Comparison of ENCODE assay signal across 15 cellular contexts in the genomic region with DNA sequence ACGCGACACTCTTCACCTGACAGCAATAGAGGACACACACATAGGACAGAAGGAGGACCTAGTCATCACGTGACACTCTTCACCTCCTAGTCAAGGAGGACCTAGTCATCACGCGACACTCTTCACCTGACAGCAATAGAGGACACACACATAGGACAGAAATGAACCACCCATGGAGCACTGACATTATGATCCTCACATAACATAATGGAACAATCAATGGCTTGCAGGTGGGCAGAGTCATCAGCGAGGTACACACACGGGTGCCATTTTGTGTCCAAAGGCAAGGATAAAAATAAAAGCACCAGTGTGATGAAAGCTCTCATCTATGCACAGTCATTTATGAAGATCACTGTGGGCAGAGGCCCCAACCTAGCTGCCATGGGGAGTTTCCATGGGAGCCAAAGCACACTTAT.
A peak's percentile ranks its signal among the peaks of the same experiment; 100 is the strongest.
DNase-seq lines count a peak whose midpoint lies in the region; ATAC-seq and TF ChIP-seq lines count a peak whose summit lies in the region.
"Had no signal": no experiment of that assay in that cellular context is flagged by ENCODE, and none has a peak within 500 bp of the region (broad histone marks: within the 10 kb centered on the region; RNA-seq: fewer than 3 reads in every experiment).

No MANE protein-coding gene starts in this region.

- H3K9me3 Mint-ChIP-seq in activated CD4-positive, alpha-beta T cell treated with anti-CD3 and anti-CD28 coated beads, Interleukin-2, amount 10 ng/mL, durations not matched to agents 7 days and 5 days = peaks cover 5% of the 10 kb centered on the region
- H3K9me3 Mint-ChIP-seq in activated B cell treated with CpG ODN at 0.5 μM for 24 hours = peaks cover 3% of the 10 kb centered on the region
- H3K9me3 Mint-ChIP-seq in stimulated activated effector memory CD8-positive, alpha-beta T cell treated with anti-CD3 and anti-CD28 coated beads, Interleukin-12 subunit alpha, Interleukin-12 subunit beta, amount 100 ng/mL, for 72 hours = peaks cover 2% of the 10 kb centered on the region

- H3K9me3 ChIP-seq in mucosa of descending colon = no peaks in the 10 kb centered on the region
- H3K9me3 ChIP-seq: pancreas had no signal

- H3K4me1 Mint-ChIP-seq in activated CD4-positive, alpha-beta T cell treated with anti-CD3 and anti-CD28 coated beads, Interleukin-2, amount 10 ng/mL, durations not matched to agents 7 days and 5 days = peaks cover 21% of the 10 kb centered on the region
- H3K4me1 Mint-ChIP-seq in activated B cell treated with CpG ODN at 0.5 μM for 24 hours = peaks cover 81% of the 10 kb centered on the region
- no peaks in the 10 kb centered on the region for H3K4me1 Mint-ChIP-seq in stimulated activated effector memory CD8-positive, alpha-beta T cell treated with anti-CD3 and anti-CD28 coated beads, Interleukin-12 subunit alpha, Interleukin-12 subunit beta, amount 100 ng/mL, for 72 hours
- H3K4me1 Mint-ChIP-seq: CD4-positive, CD25-positive, alpha-beta regulatory T cell had no signal

- H3K27ac ChIP-seq in caudate nucleus (ENCODE audit: low read depth, low read length) = no peak overlapping the region
- H3K27ac ChIP-seq: GM23248, pancreas had no signal

- no peak overlapping the region for H3K4me3 ChIP-seq in mucosa of descending colon
- H3K4me3 ChIP-seq: GM23248, pancreas had no signal

- ATAC-seq in GM21360 (IDR thresholded peaks at IDR 0.05; ENCODE audit: unreplicated experiment) (peak; percentile 56), activated B cell treated with CpG ODN at 0.5 μM for 24 hours (ENCODE audit: low read depth) (no peak), GM21576 (IDR thresholded peaks at IDR 0.05; ENCODE audit: unreplicated experiment) (no peak), mucosa of descending colon (no peak)
- ATAC-seq in stimulated activated effector memory CD8-positive, alpha-beta T cell treated with anti-CD3 and anti-CD28 coated beads, Interleukin-12 subunit alpha, Interleukin-12 subunit beta, amount 100 ng/mL, for 72 hours = peak; percentile 83
- ATAC-seq: pancreas had no signal

- no peaks in the 10 kb centered on the region for H3K27me3 Mint-ChIP-seq in activated CD4-positive, alpha-beta T cell treated with anti-CD3 and anti-CD28 coated beads, Interleukin-2, amount 10 ng/mL, durations not matched to agents 7 days and 5 days
- no peaks in the 10 kb centered on the region for H3K27me3 Mint-ChIP-seq in activated B cell treated with CpG ODN at 0.5 μM for 24 hours

- no peaks in the 10 kb centered on the region for H3K36me3 ChIP-seq in mucosa of descending colon (ENCODE audit: low read depth)
- H3K36me3 ChIP-seq: pancreas had no signal

- no peaks in the 10 kb centered on the region for H3K36me3 Mint-ChIP-seq in activated CD4-positive, alpha-beta T cell treated with anti-CD3 and anti-CD28 coated beads, Interleukin-2, amount 10 ng/mL, durations not matched to agents 7 days and 5 days (ENCODE audit: low read depth)
- peaks cover 2% of the 10 kb centered on the region for H3K36me3 Mint-ChIP-seq in activated B cell treated with CpG ODN at 0.5 μM for 24 hours (ENCODE audit: low read depth)
- H3K36me3 Mint-ChIP-seq in stimulated activated effector memory CD8-positive, alpha-beta T cell treated with anti-CD3 and anti-CD28 coated beads, Interleukin-12 subunit alpha, Interleukin-12 subunit beta, amount 100 ng/mL, for 72 hours = no peaks in the 10 kb centered on the region
- H3K36me3 Mint-ChIP-seq: CD4-positive, CD25-positive, alpha-beta regulatory T cell had no signal

- H3K4me1 ChIP-seq in mucosa of descending colon (ENCODE audit: low read depth) = peaks cover 8% of the 10 kb centered on the region

- peak; percentile 27 for DNase-seq in activated CD4-positive, alpha-beta T cell treated with anti-CD3 and anti-CD28 coated beads for 48 hours
- no peak for DNase-seq in activated CD4-positive, alpha-beta T cell treated with anti-CD3 and anti-CD28 coated beads, Interleukin-2, amount 10 ng/mL, durations not matched to agents 7 days and 5 days
- no peak for DNase-seq in activated B cell treated with CpG ODN at 0.5 μM for 24 hours
- no peak for DNase-seq in stimulated activated effector memory CD8-positive, alpha-beta T cell treated with anti-CD3 and anti-CD28 coated beads, Interleukin-12 subunit alpha, Interleukin-12 subunit beta, amount 100 ng/mL, for 72 hours (ENCODE audit: low spot score in 2 of 2)
- DNase-seq in caudate nucleus (lab: John Stamatoyannopoulos, UW) = no peak
- DNase-seq in mucosa of descending colon = no peak
- DNase-seq: activated gamma-delta T cell, GM23248, kidney glomerular epithelial cell, NCI-H2081 treated with DMSO at 0.1 percent for 48 hours, pancreas, T1000 had no signal

- CTCF ChIA-PET in activated CD4-positive, alpha-beta T cell treated with anti-CD3 and anti-CD28 coated beads, Interleukin-2, amount 10 ng/mL, durations not matched to agents 7 days and 5 days (lab: Charles Lee) = no interaction called here
- CTCF ChIA-PET in activated B cell treated with CpG ODN at 0.5 μM for 24 hours (lab: Charles Lee) = interaction anchor here (1.0 to 1.5 kb wide), 2 partner anchors 13 to 264 kb away, joined by 3 to 4 read pairs; no protein-coding TSS in a partner anchor

- H3K4me3 Mint-ChIP-seq in activated CD4-positive, alpha-beta T cell treated with anti-CD3 and anti-CD28 coated beads, Interleukin-2, amount 10 ng/mL, durations not matched to agents 7 days and 5 days = no peak overlapping the region
- no peak overlapping the region for H3K4me3 Mint-ChIP-seq in activated B cell treated with CpG ODN at 0.5 μM for 24 hours
- H3K4me3 Mint-ChIP-seq in stimulated activated effector memory CD8-positive, alpha-beta T cell treated with anti-CD3 and anti-CD28 coated beads, Interleukin-12 subunit alpha, Interleukin-12 subunit beta, amount 100 ng/mL, for 72 hours = no peak overlapping the region
- H3K4me3 Mint-ChIP-seq: CD4-positive, CD25-positive, alpha-beta regulatory T cell had no signal

- TF ChIP-seq CTCF in activated B cell treated with CpG ODN at 0.5 μM for 24 hours (IDR thresholded peaks at IDR 0.05) (no peak), mucosa of descending colon (IDR thresholded peaks at IDR 0.05) (no peak)

- intact Hi-C loops in activated B cell treated with CpG ODN at 0.5 μM for 24 hours (cut with micrococcal nuclease) (no loop called here), mucosa of descending colon (cut with DNase I, micrococcal nuclease) (no loop called here)

- H3K27ac Mint-ChIP-seq in activated CD4-positive, alpha-beta T cell treated with anti-CD3 and anti-CD28 coated beads, Interleukin-2, amount 10 ng/mL, durations not matched to agents 7 days and 5 days = no peak overlapping the region
- peak overlapping the region; percentile 8 for H3K27ac Mint-ChIP-seq in activated B cell treated with CpG ODN at 0.5 μM for 24 hours
- no peak overlapping the region for H3K27ac Mint-ChIP-seq in stimulated activated effector memory CD8-positive, alpha-beta T cell treated with anti-CD3 and anti-CD28 coated beads, Interleukin-12 subunit alpha, Interleukin-12 subunit beta, amount 100 ng/mL, for 72 hours
- H3K27ac Mint-ChIP-seq: CD4-positive, CD25-positive, alpha-beta regulatory T cell had no signal

- POLR2A ChIA-PET in activated CD4-positive, alpha-beta T cell treated with anti-CD3 and anti-CD28 coated beads, Interleukin-2, amount 10 ng/mL, durations not matched to agents 7 days and 5 days (lab: Charles Lee) = no interaction called here
- POLR2A ChIA-PET in activated B cell treated with CpG ODN at 0.5 μM for 24 hours (lab: Charles Lee) = interaction anchor here (0.6 kb wide), 1 partner anchor 1919 kb away, joined by 4 read pairs; no protein-coding TSS in a partner anchor

Comparison
In these comparisons a context has a peak if more than half of its experiments do, and no peak if none do; other contexts are left out.
1. ATAC-seq: peak in GM21360 (single experiment) and stimulated activated effector memory CD8-positive, alpha-beta T cell treated with anti-CD3 and anti-CD28 coated beads, Interleukin-12 subunit alpha, Interleukin-12 subunit beta, amount 100 ng/mL, for 72 hours (single experiment); none in activated B cell treated with CpG ODN at 0.5 μM for 24 hours (single experiment), GM21576 (single experiment) and mucosa of descending colon (single experiment).